In the genomic region with DNA sequence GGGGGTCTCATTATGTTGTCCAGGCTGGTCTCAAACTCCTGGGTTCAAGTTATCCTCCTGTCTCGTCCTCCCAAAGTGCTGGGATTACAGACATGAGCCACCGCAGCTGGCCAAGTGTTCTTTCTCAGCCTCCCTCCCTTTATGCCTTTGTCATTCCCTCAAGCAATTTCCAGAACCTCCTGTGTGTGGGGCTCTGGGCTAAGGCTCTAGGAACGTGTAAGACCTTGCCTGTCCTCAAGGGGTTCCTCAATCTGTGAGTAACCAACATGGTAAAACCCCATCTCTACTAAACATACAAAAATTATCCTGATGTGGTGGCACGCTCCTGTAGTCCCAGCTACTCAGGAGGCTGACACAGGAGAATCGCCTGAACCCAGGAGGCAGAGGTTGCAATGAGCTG, we compare ENCODE assay signal across 12 cellular contexts. TPM values are rescaled to one million over a fixed set of nuclear protein-coding genes. Genes with fewer than 3 reads are reported as not detected.
DNase-seq lines count a peak whose midpoint lies in the region; ATAC-seq and TF ChIP-seq lines count a peak whose summit lies in the region.
"Had no signal": no experiment of that assay in that cellular context is flagged by ENCODE, and none has a peak within 500 bp of the region (broad histone marks: within the 10 kb centered on the region; RNA-seq: fewer than 3 reads in every experiment).

No MANE protein-coding gene starts in this region.

- no peak for TF ChIP-seq CTCF in tibial nerve (IDR thresholded peaks at IDR 0.05)

- H3K9me2 ChIP-seq in GM23248 (ENCODE audit: insufficient read depth): no peaks in the 10 kb centered on the region

- H3K4me3 Mint-ChIP-seq in activated T-helper 17 cell treated with anti-CD3 and anti-CD28 coated beads, Interleukin-2, amount 50 U/mL, for 72 hours: no peak overlapping the region

- no peaks in the 10 kb centered on the region for H3K27me3 Mint-ChIP-seq in activated T-helper 17 cell treated with anti-CD3 and anti-CD28 coated beads, Interleukin-2, amount 50 U/mL, for 72 hours

- no peaks in the 10 kb centered on the region for H4K20me1 ChIP-seq in GM23248 (ENCODE audit: insufficient read depth)

- H3K27ac Mint-ChIP-seq in activated T-helper 17 cell treated with anti-CD3 and anti-CD28 coated beads, Interleukin-2, amount 50 U/mL, for 72 hours: no peak overlapping the region

- peaks cover 9% of the 10 kb centered on the region for H3F3A ChIP-seq in GM23248 (ENCODE audit: insufficient read depth)

- 74 to 85% methylated on average over 5 of the region's 5 CpGs for WGBS in GM23248 (ENCODE audit: low coverage in 1 of 2, low lambda C conversion rate in 2 of 2, missing lambda C conversion rate in 2 of 2), 2 experiments
- WGBS in tibial nerve, 2 donors: 77 to 82% methylated on average over 5 of the region's 5 CpGs

- in situ Hi-C loops in GM23248 (cut with MboI): no loop called here

- no peak overlapping the region for H2AFZ ChIP-seq in GM23248

- H3K9me3 ChIP-seq in GM23248 (ENCODE audit: low read depth) (no peaks in the 10 kb centered on the region), tibial nerve (no peaks in the 10 kb centered on the region)
- H3K9me3 ChIP-seq: Peyer's patch, prostate gland had no signal

- no peak for TF ChIP-seq POLR2A in tibial nerve (IDR thresholded peaks at IDR 0.05)

- no peak for ATAC-seq in activated T-helper 17 cell treated with anti-CD3 and anti-CD28 coated beads, Interleukin-2, amount 50 U/mL, for 72 hours (replicated peaks)

- no peak overlapping the region for H3K4me2 ChIP-seq in GM23248 (ENCODE audit: unreplicated experiment)

- peaks cover 38% of the 10 kb centered on the region for H3K36me3 Mint-ChIP-seq in activated T-helper 17 cell treated with anti-CD3 and anti-CD28 coated beads, Interleukin-2, amount 50 U/mL, for 72 hours (ENCODE audit: low read depth)

- H3K27ac ChIP-seq in GM23248 (no peak overlapping the region), tibial nerve (no peak overlapping the region)
- H3K27ac ChIP-seq: Peyer's patch, prostate gland had no signal

- H3K9ac ChIP-seq in GM23248: no peak overlapping the region

- H3K4me1 Mint-ChIP-seq in activated T-helper 17 cell treated with anti-CD3 and anti-CD28 coated beads, Interleukin-2, amount 50 U/mL, for 72 hours: peaks cover 20% of the 10 kb centered on the region

- no peak for TF ChIP-seq EP300 in tibial nerve (IDR thresholded peaks at IDR 0.05)

- no peak overlapping the region for H3K4me3 ChIP-seq in GM23248
- H3K4me3 ChIP-seq in tibial nerve: no peak overlapping the region
- H3K4me3 ChIP-seq: Peyer's patch, prostate gland had no signal

- H3K4me1 ChIP-seq in GM23248 (ENCODE audit: insufficient read depth) (peaks cover 11% of the 10 kb centered on the region), tibial nerve (peaks cover 0 to 10% (median 0%) of the 10 kb centered on the region in 4 donors)
- H3K4me1 ChIP-seq: prostate gland had no signal

- H3K9me3 Mint-ChIP-seq in activated T-helper 17 cell treated with anti-CD3 and anti-CD28 coated beads, Interleukin-2, amount 50 U/mL, for 72 hours: no peaks in the 10 kb centered on the region

- H3K36me3 ChIP-seq in GM23248 (ENCODE audit: low read depth) (no peaks in the 10 kb centered on the region), tibial nerve (no peaks in the 10 kb centered on the region)
- H3K36me3 ChIP-seq: Peyer's patch, prostate gland had no signal

- H3K27me3 ChIP-seq in GM23248 (replicated peaks; ENCODE audit: insufficient read depth) (no peaks in the 10 kb centered on the region), tibial nerve (no peaks in the 10 kb centered on the region)
- H3K27me3 ChIP-seq: Peyer's patch had no signal

- H3K79me2 ChIP-seq in GM23248 (ENCODE audit: insufficient read depth): no peaks in the 10 kb centered on the region

- DNase-seq in GM23248 (peak; percentile 54), OCI-M1 (lab: John Stamatoyannopoulos, UW) (peak; percentile 34), iris pigment epithelial cell (ENCODE audit: low read depth) (peak; percentile 26), SHP77 (lab: John Stamatoyannopoulos, UW) (no peak), tibial nerve (ENCODE audit: low spot score in 2 of 2) (no peak)
- DNase-seq: anterior cingulate cortex, hippocampal formation, Kasumi-1, Peyer's patch had no signal

RNA-seq across cellular contexts. Expression of a gene that starts 15.5 kb away (rescaled TPM):
- total RNA-seq in GM23248 (2014; rRNA removed; shearing (Covaris generic)): not detected in 2 replicates
- polyA plus RNA-seq in GM23248 (2016; fragmentation: Nextera tagmentation; extraction: Ambion mirVana): not detected in 2 replicates
- not detected for total RNA-seq in tibial nerve
- total RNA-seq in activated T-helper 17 cell treated with anti-CD3 and anti-CD28 coated beads, Interleukin-2, amount 50 U/mL, for 72 hours: not detected
- total RNA-seq: mesenteric fat pad, Peyer's patch had no signal

RNA-seq across cellular contexts. Expression of a gene that starts 23.9 kb away (rescaled TPM):
- total RNA-seq in GM23248 (2014; rRNA removed; shearing (Covaris generic)): not detected in 2 replicates
- polyA plus RNA-seq in GM23248 (2016; fragmentation: Nextera tagmentation; extraction: Ambion mirVana): not detected in 2 replicates
- not detected for total RNA-seq in tibial nerve
- 1 to 10 TPM; 4.6 to 8.6 TPM for total RNA-seq in activated T-helper 17 cell treated with anti-CD3 and anti-CD28 coated beads, Interleukin-2, amount 50 U/mL, for 72 hours

RNA-seq across cellular contexts. Expression of a gene that starts 28.0 kb away (rescaled TPM):
- total RNA-seq in GM23248 (2014; rRNA removed; shearing (Covaris generic)): 1,266 and 1,345 TPM in 2 replicates
- 659 and 663 TPM in 2 replicates for polyA plus RNA-seq in GM23248 (2016; fragmentation: Nextera tagmentation; extraction: Ambion mirVana)
- total RNA-seq in tibial nerve: 1,000 to 10,000 TPM; 2,253 to 3,141 (median 2,490) TPM
- total RNA-seq in activated T-helper 17 cell treated with anti-CD3 and anti-CD28 coated beads, Interleukin-2, amount 50 U/mL, for 72 hours: 1,000 to 10,000 TPM; 1,785 to 2,369 TPM

RNA-seq across cellular contexts. Expression of a gene that starts 28.3 kb away (rescaled TPM):
- total RNA-seq in GM23248 (2014; rRNA removed; shearing (Covaris generic)): 5.2 and 7.2 TPM in 2 replicates
- 9.9 and 11.4 TPM in 2 replicates for polyA plus RNA-seq in GM23248 (2016; fragmentation: Nextera tagmentation; extraction: Ambion mirVana)
- total RNA-seq in tibial nerve: 10 to 100 TPM; 28.0 to 34.7 (median 30.1) TPM
- 10 to 100 TPM; 31.3 to 49.3 TPM for total RNA-seq in activated T-helper 17 cell treated with anti-CD3 and anti-CD28 coated beads, Interleukin-2, amount 50 U/mL, for 72 hours

RNA-seq across cellular contexts. Expression of a gene that starts 39.0 kb away (rescaled TPM):
- not detected in 2 replicates for total RNA-seq in GM23248 (2014; rRNA removed; shearing (Covaris generic))
- polyA plus RNA-seq in GM23248 (2016; fragmentation: Nextera tagmentation; extraction: Ambion mirVana): not detected in 2 replicates
- total RNA-seq in tibial nerve: not detected
- not detected for total RNA-seq in activated T-helper 17 cell treated with anti-CD3 and anti-CD28 coated beads, Interleukin-2, amount 50 U/mL, for 72 hours

Comparison
In these comparisons a context has a peak if more than half of its experiments do, and no peak if none do; other contexts are left out.
1. DNase-seq: peak in GM23248 (single experiment), OCI-M1 (single experiment) and iris pigment epithelial cell (single experiment); none in SHP77 (0 of 2) and tibial nerve (0 of 2).